Comparison of ENCODE assay signal across 30 cellular contexts in genomic region chr1:225342695-225343094, GRCh38.
"Had no signal": no experiment of that assay in that cellular context is flagged by ENCODE, and none has a peak within 500 bp of the region (broad histone marks: within the 10 kb centered on the region; RNA-seq: fewer than 3 reads in every experiment).

No MANE protein-coding gene starts in this region.

- H3K79me2 ChIP-seq: parathyroid adenoma had no signal

- DNase-seq: effector CD8-positive, alpha-beta T cell; endodermal cell; foreskin fibroblast; gastrocnemius medialis; head of caudate nucleus; kidney; mucosa of descending colon; naive B cell; stimulated activated CD4-positive, alpha-beta T cell treated with anti-CD3 and anti-CD28 coated beads, Interleukin-12 subunit alpha, Interleukin-12 subunit beta, amount 100 ng/mL, for 4 hours; stimulated activated CD4-positive, alpha-beta T cell treated with anti-CD3 and anti-CD28 coated beads, Interleukin-1b, Interleukin-23, amount 100 ng/mL, for 48 hours; stimulated activated CD4-positive, alpha-beta T cell treated with anti-CD3 and anti-CD28 coated beads, Interleukin-4, amount 100 ng/mL, for 1 hour; stimulated activated CD8-positive, alpha-beta memory T cell treated with anti-CD3 and anti-CD28 coated beads, Interleukin-4, amount 100 ng/mL, for 48 hours; stimulated activated naive CD8-positive, alpha-beta T cell treated with anti-CD3 and anti-CD28 coated beads, Interleukin-15, amount 100 ng/mL, for 72 hours; transverse colon; upper lobe of right lung; uterus had no signal

- H3K9ac ChIP-seq: parathyroid adenoma had no signal

- H3K4me1 ChIP-seq: gastrocnemius medialis, parathyroid adenoma, prostate gland, right atrium auricular region, suprapubic skin, transverse colon, upper lobe of right lung, uterus had no signal

- H3K9me3 Mint-ChIP-seq: dendritic cell treated with granulocyte-macrophage colony-stimulating factor and Interleukin-4, amounts not matched to agents 40 ng/mL and 50 ng/mL, for 4 days; natural killer cell treated with Interleukin-12 subunit alpha and Interleukin-12 subunit beta and Interleukin-15 and Interleukin-18, amount 100 ng/mL, for 72 hours had no signal

- H3K4me3 ChIP-seq: gastrocnemius medialis, lung, mucosa of descending colon, prostate gland, right atrium auricular region, smooth muscle cell, suprapubic skin, transverse colon, upper lobe of right lung, uterus had no signal

- H3K27ac ChIP-seq: epithelial cell of prostate, gastrocnemius medialis, parathyroid adenoma, prostate gland, right atrium auricular region, suprapubic skin, transverse colon, upper lobe of right lung, uterus had no signal

- H3K4me3 Mint-ChIP-seq: dendritic cell treated with granulocyte-macrophage colony-stimulating factor and Interleukin-4, amounts not matched to agents 40 ng/mL and 50 ng/mL, for 4 days; endodermal cell; mesothelial cell of epicardium; naive B cell; natural killer cell treated with Interleukin-12 subunit alpha and Interleukin-12 subunit beta and Interleukin-15 and Interleukin-18, amount 100 ng/mL, for 72 hours; neural crest cell; stimulated activated naive CD8-positive, alpha-beta T cell treated with anti-CD3 and anti-CD28 coated beads, Interleukin-15, amount 100 ng/mL, for 72 hours had no signal

- ATAC-seq: esophagus mucosa; gastrocnemius medialis; left lobe of liver; mucosa of descending colon; natural killer cell treated with Interleukin-12 subunit alpha and Interleukin-12 subunit beta and Interleukin-15 and Interleukin-18, amount 100 ng/mL, for 72 hours; sciatic nerve; upper lobe of right lung had no signal

- H3K9me3 ChIP-seq: gastrocnemius medialis, mucosa of descending colon, prostate gland, right atrium auricular region, suprapubic skin, transverse colon, upper lobe of right lung, uterus had no signal

- H3K27me3 Mint-ChIP-seq: dendritic cell treated with granulocyte-macrophage colony-stimulating factor and Interleukin-4, amounts not matched to agents 40 ng/mL and 50 ng/mL, for 4 days had no signal

- H3K36me3 ChIP-seq: gastrocnemius medialis, prostate gland, right atrium auricular region, suprapubic skin, transverse colon, upper lobe of right lung, uterus had no signal

- H2AFZ ChIP-seq: parathyroid adenoma had no signal

- H3K4me1 Mint-ChIP-seq: mesothelial cell of epicardium, naive B cell had no signal

- H3K4me2 ChIP-seq: smooth muscle cell had no signal

- H3K27me3 ChIP-seq: gastrocnemius medialis, right atrium auricular region, suprapubic skin, upper lobe of right lung, uterus had no signal

- H3K27ac Mint-ChIP-seq: dendritic cell treated with granulocyte-macrophage colony-stimulating factor and Interleukin-4, amounts not matched to agents 40 ng/mL and 50 ng/mL, for 4 days; endodermal cell; mesothelial cell of epicardium; natural killer cell treated with Interleukin-12 subunit alpha and Interleukin-12 subunit beta and Interleukin-15 and Interleukin-18, amount 100 ng/mL, for 72 hours; stimulated activated naive CD8-positive, alpha-beta T cell treated with anti-CD3 and anti-CD28 coated beads, Interleukin-15, amount 100 ng/mL, for 72 hours had no signal
